In genomic region chr2:113857454-113857853, GRCh38 we compare ENCODE assay signal across 18 cellular contexts. TPM values are rescaled to one million over a fixed set of nuclear protein-coding genes. Genes with fewer than 3 reads are reported as not detected.
A peak's percentile ranks its signal among the peaks of the same experiment; 100 is the strongest.
DNase-seq lines count a peak whose midpoint lies in the region; ATAC-seq, FAIRE-seq and TF ChIP-seq lines count a peak whose summit lies in the region.
"Had no signal": no experiment of that assay in that cellular context is flagged by ENCODE, and none has a peak within 500 bp of the region (broad histone marks: within the 10 kb centered on the region; RNA-seq: fewer than 3 reads in every experiment).

No MANE protein-coding gene starts in this region.

- TF ChIP-seq POLR2A in H54 (IDR thresholded peaks at IDR 0.05; ENCODE audit: low read depth, low read length): no peak
- TF ChIP-seq POLR2A in spleen (IDR thresholded peaks at IDR 0.05): no peak

- peaks cover 3 to 81% (median 59%) of the 10 kb centered on the region in 6 donors for H3K4me1 ChIP-seq in spleen
- H3K4me1 ChIP-seq: esophagus muscularis mucosa, left ventricle myocardium inferior, prostate gland, tibial artery had no signal

- ATAC-seq in activated B cell treated with CpG ODN at 0.5 μM for 24 hours (ENCODE audit: low read depth) (no peak), GM21786 (IDR thresholded peaks at IDR 0.05; ENCODE audit: unreplicated experiment) (no peak), GM19328 (IDR thresholded peaks at IDR 0.05; ENCODE audit: unreplicated experiment) (no peak), GM21529 (IDR thresholded peaks at IDR 0.05; ENCODE audit: unreplicated experiment) (no peak)
- ATAC-seq: Panc1 had no signal

- H3K27me3 ChIP-seq in spleen (replicated peaks in 1 of 7): no peaks in the 10 kb centered on the region
- H3K27me3 ChIP-seq: dorsolateral prefrontal cortex, esophagus muscularis mucosa, tibial artery had no signal

- peaks cover 91% of the 10 kb centered on the region for H3K4me1 Mint-ChIP-seq in activated B cell treated with CpG ODN at 0.5 μM for 24 hours

- H3K36me3 Mint-ChIP-seq in activated B cell treated with CpG ODN at 0.5 μM for 24 hours (ENCODE audit: low read depth): no peaks in the 10 kb centered on the region

- H3K9me3 ChIP-seq in spleen: no peaks in the 10 kb centered on the region
- H3K9me3 ChIP-seq: esophagus muscularis mucosa, left ventricle myocardium inferior, prostate gland, tibial artery had no signal

- no peak for TF ChIP-seq CTCF in activated B cell treated with CpG ODN at 0.5 μM for 24 hours (IDR thresholded peaks at IDR 0.05)
- no peak for TF ChIP-seq CTCF in spleen (IDR thresholded peaks at IDR 0.05 in 8 of 11, conservative IDR thresholded peaks at IDR 0.05 in 3 of 11)

- peak overlapping the region in 5 of 8 donors; percentile 13 to 83 (median 59) for H3K27ac ChIP-seq in spleen
- H3K27ac ChIP-seq: esophagus muscularis mucosa, left ventricle myocardium inferior, prostate gland, tibial artery, WERI-Rb-1 had no signal

- CTCF ChIA-PET in activated B cell treated with CpG ODN at 0.5 μM for 24 hours (lab: Charles Lee): no interaction called here

- WGBS in spleen, 5 donors: 69 to 83% (median 76%) methylated on average over 2 of the region's 2 CpGs

- H3K4me3 ChIP-seq in spleen: no peak overlapping the region
- H3K4me3 ChIP-seq: dorsolateral prefrontal cortex, esophagus muscularis mucosa, left ventricle myocardium inferior, prostate gland, smooth muscle cell, tibial artery had no signal

- DNase-seq in H54 (ENCODE audit: insufficient read length, low spot score) (no peak), NCI-H226 (peak; percentile 50), activated B cell treated with CpG ODN at 0.5 μM for 24 hours (no peak), spleen (no peak)
- DNase-seq: dorsolateral prefrontal cortex, left ventricle myocardium inferior, NCI-H2029, NCI-H524 treated with DMSO at 0.1 percent for 48 hours, tibial artery, WERI-Rb-1 had no signal

- intact Hi-C loops in activated B cell treated with CpG ODN at 0.5 μM for 24 hours (cut with micrococcal nuclease) (loop anchor here (5.0 kb wide), 1 partner anchor 65 kb away; no protein-coding TSS in a partner anchor), spleen (cut with DNase I; ENCODE audit: low total_unique reads) (no loop called here)

- H3K27ac Mint-ChIP-seq in activated B cell treated with CpG ODN at 0.5 μM for 24 hours: peak overlapping the region; percentile 62

- H3K27me3 Mint-ChIP-seq in activated B cell treated with CpG ODN at 0.5 μM for 24 hours: no peaks in the 10 kb centered on the region

- H3K36me3 ChIP-seq in spleen: no peaks in the 10 kb centered on the region
- H3K36me3 ChIP-seq: left ventricle myocardium inferior, prostate gland, tibial artery, WERI-Rb-1 had no signal

- peak overlapping the region; percentile 6 for H3K4me3 Mint-ChIP-seq in activated B cell treated with CpG ODN at 0.5 μM for 24 hours

- POLR2A ChIA-PET in activated B cell treated with CpG ODN at 0.5 μM for 24 hours (lab: Charles Lee): interaction anchor here (1.0 to 9.5 kb wide), 2 partner anchors 31 to 101 kb away, joined by 5 to 92 read pairs; partner anchors contain the start of genes ACTR3 and SLC35F5

- no peaks in the 10 kb centered on the region for H3K9me3 Mint-ChIP-seq in activated B cell treated with CpG ODN at 0.5 μM for 24 hours

- peak; percentile 30 for FAIRE-seq in H54 (lab: Jason Lieb, UNC)
- FAIRE-seq: bronchial epithelial cell had no signal

RNA-seq across cellular contexts. Expression of gene ACTR3, which starts 32.4 kb away (rescaled TPM):
- 638 and 639 TPM in 2 replicates for total RNA-seq in activated B cell treated with CpG ODN at 0.5 μM for 24 hours
- total RNA-seq in spleen: 100 to 1,000 TPM; 186 to 488 (median 286) TPM
- polyA plus RNA-seq in spleen: 100 to 1,000 TPM in 2 of 3 donors, 10 to 100 TPM in 1; 75.5 to 118 (median 115) TPM
